Comparison of ENCODE assay signal across 20 cellular contexts in genomic region chr11:111019931-111020381, GRCh38.
DNase-seq lines count a peak whose midpoint lies in the region; ATAC-seq, FAIRE-seq and TF ChIP-seq lines count a peak whose summit lies in the region.
"Had no signal": no experiment of that assay in that cellular context is flagged by ENCODE, and none has a peak within 500 bp of the region (broad histone marks: within the 10 kb centered on the region; RNA-seq: fewer than 3 reads in every experiment).

No MANE protein-coding gene starts in this region.

- no peak for FAIRE-seq in small intestine (lab: Jason Lieb, UNC)
- FAIRE-seq: TTC549 had no signal

- whole genome bisulfite sequencing in small intestine, 3 donors = 39 to 60% (median 42%) methylated on average over 4 of the region's 4 CpGs
- 90 to 96% methylated on average over 4 of the region's 4 CpGs for WGBS in endodermal cell (ENCODE audit: insufficient coverage in 1 of 2, insufficient read length in 1 of 2), 2 experiments

- H3K4me1 Mint-ChIP-seq in endodermal cell = peaks cover 10% of the 10 kb centered on the region
- H3K4me1 Mint-ChIP-seq: activated T-helper 17 cell treated with anti-CD3 and anti-CD28 coated beads, Interleukin-2, amount 50 U/mL, for 72 hours had no signal

- intact Hi-C loops in left cardiac atrium (cut with DNase I) = no loop called here

- H3K27ac ChIP-seq in HEK293 (ENCODE audit: extremely low read depth, low read depth, low read length) (no peak overlapping the region), small intestine (ENCODE audit: low read depth in 1 of 2, low read length in 1 of 2) (no peak overlapping the region), endodermal cell (ENCODE audit: low read depth, low read length) (no peak overlapping the region)
- H3K27ac ChIP-seq: dorsolateral prefrontal cortex, SJSA1 had no signal

- DNase-seq in SIG-M5 treated with dmso at 0.1 percent for 504 hours (lab: John Stamatoyannopoulos, UW; ENCODE audit: unreplicated experiment) (peak; percentile 80), left cardiac atrium (no peak), small intestine (peak; percentile 3), NCI-H2227 (lab: John Stamatoyannopoulos, UW; ENCODE audit: unreplicated experiment) (no peak), NCI-H2107 (lab: John Stamatoyannopoulos, UW) (no peak), T-helper 9 cell (no peak), endodermal cell (no peak)
- DNase-seq: activated CD4-positive, alpha-beta memory T cell treated with anti-CD3 and anti-CD28 coated beads for 36 hours; amygdala; dorsolateral prefrontal cortex; esophagus squamous epithelium; KBM-7; NCI-H187; stimulated activated CD4-positive, alpha-beta T cell treated with anti-CD3 and anti-CD28 coated beads, Interleukin-15, amount 100 ng/mL, for 24 hours had no signal

- H3K9me3 ChIP-seq in HEK293 (ENCODE audit: control insufficient read depth, insufficient read depth, low read depth, low read length) (no peaks in the 10 kb centered on the region), small intestine (ENCODE audit: control insufficient read depth, low read depth) (no peaks in the 10 kb centered on the region), endodermal cell (ENCODE audit: control insufficient read depth, low read length) (no peaks in the 10 kb centered on the region)
- H3K9me3 ChIP-seq: esophagus squamous epithelium, SJSA1 had no signal

- no peak overlapping the region for H3K4me3 Mint-ChIP-seq in endodermal cell
- H3K4me3 Mint-ChIP-seq: activated CD4-positive, alpha-beta memory T cell treated with anti-CD3 and anti-CD28 coated beads for 36 hours; activated T-helper 17 cell treated with anti-CD3 and anti-CD28 coated beads, Interleukin-2, amount 50 U/mL, for 72 hours; B cell; GM23338 had no signal

- H3K27ac Mint-ChIP-seq in endodermal cell = no peak overlapping the region
- H3K27ac Mint-ChIP-seq: activated CD4-positive, alpha-beta memory T cell treated with anti-CD3 and anti-CD28 coated beads for 36 hours; activated T-helper 17 cell treated with anti-CD3 and anti-CD28 coated beads, Interleukin-2, amount 50 U/mL, for 72 hours; B cell; GM23338 had no signal

- POLR2A ChIA-PET in HEK293 (lab: Yijun Ruan, JAX) = no interaction called here

- H3K9me3 Mint-ChIP-seq in endodermal cell = no peaks in the 10 kb centered on the region
- H3K9me3 Mint-ChIP-seq: activated CD4-positive, alpha-beta memory T cell treated with anti-CD3 and anti-CD28 coated beads for 36 hours; activated T-helper 17 cell treated with anti-CD3 and anti-CD28 coated beads, Interleukin-2, amount 50 U/mL, for 72 hours; GM23338 had no signal

- peak; percentile 65 to 83 for ATAC-seq in left cardiac atrium
- ATAC-seq: activated T-helper 17 cell treated with anti-CD3 and anti-CD28 coated beads, Interleukin-2, amount 50 U/mL, for 72 hours; GM23338 had no signal

- no peaks in the 10 kb centered on the region for H3K27me3 ChIP-seq in small intestine (ENCODE audit: control insufficient read depth in 2 of 2, insufficient read depth in 2 of 2, low read length in 2 of 2)
- no peaks in the 10 kb centered on the region for H3K27me3 ChIP-seq in endodermal cell (ENCODE audit: control insufficient read depth, insufficient read depth, low read length, poor library complexity, severe bottlenecking)
- H3K27me3 ChIP-seq: dorsolateral prefrontal cortex, esophagus squamous epithelium, SJSA1 had no signal

- CTCF ChIA-PET in HEK293 (lab: Yijun Ruan, JAX) = interaction anchor here (1.4 kb wide), 1 partner anchor 15 kb away, joined by 4 read pairs; no protein-coding TSS in a partner anchor

- H3K4me1 ChIP-seq in HEK293 (ENCODE audit: control insufficient read depth, insufficient read depth, low read length) (no peaks in the 10 kb centered on the region), small intestine (ENCODE audit: control insufficient read depth in 2 of 2, insufficient read depth in 1 of 2, low read depth in 1 of 2, low read length in 1 of 2) (no peaks in the 10 kb centered on the region), endodermal cell (ENCODE audit: control insufficient read depth, insufficient read depth, low read length) (no peaks in the 10 kb centered on the region)
- H3K4me1 ChIP-seq: esophagus squamous epithelium, SJSA1 had no signal

- H3K36me3 ChIP-seq in HEK293 (ENCODE audit: control insufficient read depth in 2 of 2, insufficient read depth in 1 of 2, low read length in 2 of 2) = no peaks in the 10 kb centered on the region
- no peaks in the 10 kb centered on the region for H3K36me3 ChIP-seq in small intestine (ENCODE audit: control insufficient read depth in 2 of 2, insufficient read depth in 2 of 2, low read length in 2 of 2)
- no peaks in the 10 kb centered on the region for H3K36me3 ChIP-seq in endodermal cell (ENCODE audit: control insufficient read depth, insufficient read depth, low read length)
- H3K36me3 ChIP-seq: esophagus squamous epithelium, SJSA1 had no signal

- H3K27me3 Mint-ChIP-seq in endodermal cell (ENCODE audit: insufficient read depth) = peaks cover 8% of the 10 kb centered on the region

- H3K36me3 Mint-ChIP-seq in endodermal cell (ENCODE audit: low read depth) = no peaks in the 10 kb centered on the region
- H3K36me3 Mint-ChIP-seq: activated CD4-positive, alpha-beta memory T cell treated with anti-CD3 and anti-CD28 coated beads for 36 hours had no signal

- no peak overlapping the region for H3K9ac ChIP-seq in endodermal cell (ENCODE audit: extremely low read depth, low read length, poor library complexity, severe bottlenecking)

- H3K4me3 ChIP-seq in HEK293 (ENCODE audit: low read depth, low read length) = no peak overlapping the region
- no peak overlapping the region for H3K4me3 ChIP-seq in small intestine (ENCODE audit: low read depth in 1 of 2, low read length in 2 of 2)
- no peak overlapping the region for H3K4me3 ChIP-seq in endodermal cell (ENCODE audit: low read length)
- H3K4me3 ChIP-seq: dorsolateral prefrontal cortex, esophagus squamous epithelium, GM23338, SJSA1 had no signal

- TF ChIP-seq CTCF in HEK293 (tag by site-specific recombination; IDR thresholded peaks at IDR 0.05) = no peak
- no peak for TF ChIP-seq CTCF in endodermal cell (conservative IDR thresholded peaks at IDR 0.05)

TF ChIP-seq in HEK293, 187 proteins besides CTCF, POLR2A, EP300 and RAD21 (continues in another document):
- TF ChIP-seq BCL6B (tag by site-specific recombination; IDR thresholded peaks at IDR 0.05) = no peak
- no peak for TF ChIP-seq ZNF488 (tag by site-specific recombination; IDR thresholded peaks at IDR 0.05)
- TF ChIP-seq YY2 (tag by site-specific recombination; IDR thresholded peaks at IDR 0.05) = no peak
- TF ChIP-seq SALL2 (tag by site-specific recombination; IDR thresholded peaks at IDR 0.05; ENCODE audit: borderline replicate concordance) = no peak
- 0 out of 2 replicates have a peak, but pooled peaks have one; percentile 16 for TF ChIP-seq ATF2 (tag by site-specific recombination; IDR thresholded peaks at IDR 0.05; ENCODE audit: low read depth)
- no peak for TF ChIP-seq TRIM28 (IDR thresholded peaks at IDR 0.05; ENCODE audit: borderline replicate concordance, low read length)
- TF ChIP-seq ZXDB (tag by site-specific recombination; IDR thresholded peaks at IDR 0.05) = no peak

Comparison
In these comparisons a context has a peak if more than half of its experiments do, and no peak if none do; other contexts are left out.
1. DNase-seq: peak in SIG-M5 treated with dmso at 0.1 percent for 504 hours (single experiment) and small intestine (single experiment); none in left cardiac atrium (single experiment), NCI-H2227 (single experiment), NCI-H2107 (single experiment), T-helper 9 cell (single experiment) and endodermal cell (single experiment).